1 cellular context compared by ENCODE assay signal in the genomic region with DNA sequence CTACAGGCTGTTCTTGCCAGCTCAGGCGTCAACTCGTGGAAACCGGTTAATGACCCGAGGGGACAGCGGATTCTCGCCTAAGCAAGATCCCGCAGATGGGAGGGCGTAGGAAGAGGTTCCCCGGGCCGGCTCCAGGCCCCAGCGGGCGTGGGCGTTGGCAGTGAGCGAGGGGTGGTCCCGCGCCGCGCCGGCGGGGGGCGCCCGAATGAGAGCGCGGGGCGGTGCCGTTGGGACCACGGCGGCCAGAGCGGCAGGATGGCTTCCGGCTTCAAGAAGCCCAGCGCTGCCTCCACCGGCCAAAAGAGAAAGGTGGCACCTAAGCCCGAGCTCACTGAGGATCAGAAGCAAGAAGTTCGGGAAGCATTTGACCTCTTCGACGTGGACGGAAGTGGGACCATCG.
TF ChIP-seq lines count a peak whose summit lies in the region.

A gene (plus strand): TSS at position 227 of the 400 bp plus-strand sequence. CDS start 29 bp downstream, at position 256.

TF ChIP-seq in GM23338, 12 proteins besides CTCF, POLR2A, EP300 and RAD21 (continued from another document):
- TF ChIP-seq, protein P1, sequence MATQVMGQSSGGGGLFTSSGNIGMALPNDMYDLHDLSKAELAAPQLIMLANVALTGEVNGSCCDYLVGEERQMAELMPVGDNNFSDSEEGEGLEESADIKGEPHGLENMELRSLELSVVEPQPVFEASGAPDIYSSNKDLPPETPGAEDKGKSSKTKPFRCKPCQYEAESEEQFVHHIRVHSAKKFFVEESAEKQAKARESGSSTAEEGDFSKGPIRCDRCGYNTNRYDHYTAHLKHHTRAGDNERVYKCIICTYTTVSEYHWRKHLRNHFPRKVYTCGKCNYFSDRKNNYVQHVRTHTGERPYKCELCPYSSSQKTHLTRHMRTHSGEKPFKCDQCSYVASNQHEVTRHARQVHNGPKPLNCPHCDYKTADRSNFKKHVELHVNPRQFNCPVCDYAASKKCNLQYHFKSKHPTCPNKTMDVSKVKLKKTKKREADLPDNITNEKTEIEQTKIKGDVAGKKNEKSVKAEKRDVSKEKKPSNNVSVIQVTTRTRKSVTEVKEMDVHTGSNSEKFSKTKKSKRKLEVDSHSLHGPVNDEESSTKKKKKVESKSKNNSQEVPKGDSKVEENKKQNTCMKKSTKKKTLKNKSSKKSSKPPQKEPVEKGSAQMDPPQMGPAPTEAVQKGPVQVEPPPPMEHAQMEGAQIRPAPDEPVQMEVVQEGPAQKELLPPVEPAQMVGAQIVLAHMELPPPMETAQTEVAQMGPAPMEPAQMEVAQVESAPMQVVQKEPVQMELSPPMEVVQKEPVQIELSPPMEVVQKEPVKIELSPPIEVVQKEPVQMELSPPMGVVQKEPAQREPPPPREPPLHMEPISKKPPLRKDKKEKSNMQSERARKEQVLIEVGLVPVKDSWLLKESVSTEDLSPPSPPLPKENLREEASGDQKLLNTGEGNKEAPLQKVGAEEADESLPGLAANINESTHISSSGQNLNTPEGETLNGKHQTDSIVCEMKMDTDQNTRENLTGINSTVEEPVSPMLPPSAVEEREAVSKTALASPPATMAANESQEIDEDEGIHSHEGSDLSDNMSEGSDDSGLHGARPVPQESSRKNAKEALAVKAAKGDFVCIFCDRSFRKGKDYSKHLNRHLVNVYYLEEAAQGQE (IDR thresholded peaks at IDR 0.05; ENCODE audit: unreplicated experiment): no peak
- TF ChIP-seq CREB1 (CRISPR knock-in tag; IDR thresholded peaks at IDR 0.05; ENCODE audit: low read depth): no peak
- no peak for TF ChIP-seq EZH2 (IDR thresholded peaks at IDR 0.05; ENCODE audit: low read depth, unreplicated experiment)
- TF ChIP-seq, protein P2, sequence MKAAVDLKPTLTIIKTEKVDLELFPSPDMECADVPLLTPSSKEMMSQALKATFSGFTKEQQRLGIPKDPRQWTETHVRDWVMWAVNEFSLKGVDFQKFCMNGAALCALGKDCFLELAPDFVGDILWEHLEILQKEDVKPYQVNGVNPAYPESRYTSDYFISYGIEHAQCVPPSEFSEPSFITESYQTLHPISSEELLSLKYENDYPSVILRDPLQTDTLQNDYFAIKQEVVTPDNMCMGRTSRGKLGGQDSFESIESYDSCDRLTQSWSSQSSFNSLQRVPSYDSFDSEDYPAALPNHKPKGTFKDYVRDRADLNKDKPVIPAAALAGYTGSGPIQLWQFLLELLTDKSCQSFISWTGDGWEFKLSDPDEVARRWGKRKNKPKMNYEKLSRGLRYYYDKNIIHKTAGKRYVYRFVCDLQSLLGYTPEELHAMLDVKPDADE (IDR thresholded peaks at IDR 0.05): no peak
- TF ChIP-seq EZH2phosphoT487 (IDR thresholded peaks at IDR 0.05; ENCODE audit: unreplicated experiment): no peak
- no peak for TF ChIP-seq JUNB (IDR thresholded peaks at IDR 0.05; ENCODE audit: unreplicated experiment)
- TF ChIP-seq, protein P3, sequence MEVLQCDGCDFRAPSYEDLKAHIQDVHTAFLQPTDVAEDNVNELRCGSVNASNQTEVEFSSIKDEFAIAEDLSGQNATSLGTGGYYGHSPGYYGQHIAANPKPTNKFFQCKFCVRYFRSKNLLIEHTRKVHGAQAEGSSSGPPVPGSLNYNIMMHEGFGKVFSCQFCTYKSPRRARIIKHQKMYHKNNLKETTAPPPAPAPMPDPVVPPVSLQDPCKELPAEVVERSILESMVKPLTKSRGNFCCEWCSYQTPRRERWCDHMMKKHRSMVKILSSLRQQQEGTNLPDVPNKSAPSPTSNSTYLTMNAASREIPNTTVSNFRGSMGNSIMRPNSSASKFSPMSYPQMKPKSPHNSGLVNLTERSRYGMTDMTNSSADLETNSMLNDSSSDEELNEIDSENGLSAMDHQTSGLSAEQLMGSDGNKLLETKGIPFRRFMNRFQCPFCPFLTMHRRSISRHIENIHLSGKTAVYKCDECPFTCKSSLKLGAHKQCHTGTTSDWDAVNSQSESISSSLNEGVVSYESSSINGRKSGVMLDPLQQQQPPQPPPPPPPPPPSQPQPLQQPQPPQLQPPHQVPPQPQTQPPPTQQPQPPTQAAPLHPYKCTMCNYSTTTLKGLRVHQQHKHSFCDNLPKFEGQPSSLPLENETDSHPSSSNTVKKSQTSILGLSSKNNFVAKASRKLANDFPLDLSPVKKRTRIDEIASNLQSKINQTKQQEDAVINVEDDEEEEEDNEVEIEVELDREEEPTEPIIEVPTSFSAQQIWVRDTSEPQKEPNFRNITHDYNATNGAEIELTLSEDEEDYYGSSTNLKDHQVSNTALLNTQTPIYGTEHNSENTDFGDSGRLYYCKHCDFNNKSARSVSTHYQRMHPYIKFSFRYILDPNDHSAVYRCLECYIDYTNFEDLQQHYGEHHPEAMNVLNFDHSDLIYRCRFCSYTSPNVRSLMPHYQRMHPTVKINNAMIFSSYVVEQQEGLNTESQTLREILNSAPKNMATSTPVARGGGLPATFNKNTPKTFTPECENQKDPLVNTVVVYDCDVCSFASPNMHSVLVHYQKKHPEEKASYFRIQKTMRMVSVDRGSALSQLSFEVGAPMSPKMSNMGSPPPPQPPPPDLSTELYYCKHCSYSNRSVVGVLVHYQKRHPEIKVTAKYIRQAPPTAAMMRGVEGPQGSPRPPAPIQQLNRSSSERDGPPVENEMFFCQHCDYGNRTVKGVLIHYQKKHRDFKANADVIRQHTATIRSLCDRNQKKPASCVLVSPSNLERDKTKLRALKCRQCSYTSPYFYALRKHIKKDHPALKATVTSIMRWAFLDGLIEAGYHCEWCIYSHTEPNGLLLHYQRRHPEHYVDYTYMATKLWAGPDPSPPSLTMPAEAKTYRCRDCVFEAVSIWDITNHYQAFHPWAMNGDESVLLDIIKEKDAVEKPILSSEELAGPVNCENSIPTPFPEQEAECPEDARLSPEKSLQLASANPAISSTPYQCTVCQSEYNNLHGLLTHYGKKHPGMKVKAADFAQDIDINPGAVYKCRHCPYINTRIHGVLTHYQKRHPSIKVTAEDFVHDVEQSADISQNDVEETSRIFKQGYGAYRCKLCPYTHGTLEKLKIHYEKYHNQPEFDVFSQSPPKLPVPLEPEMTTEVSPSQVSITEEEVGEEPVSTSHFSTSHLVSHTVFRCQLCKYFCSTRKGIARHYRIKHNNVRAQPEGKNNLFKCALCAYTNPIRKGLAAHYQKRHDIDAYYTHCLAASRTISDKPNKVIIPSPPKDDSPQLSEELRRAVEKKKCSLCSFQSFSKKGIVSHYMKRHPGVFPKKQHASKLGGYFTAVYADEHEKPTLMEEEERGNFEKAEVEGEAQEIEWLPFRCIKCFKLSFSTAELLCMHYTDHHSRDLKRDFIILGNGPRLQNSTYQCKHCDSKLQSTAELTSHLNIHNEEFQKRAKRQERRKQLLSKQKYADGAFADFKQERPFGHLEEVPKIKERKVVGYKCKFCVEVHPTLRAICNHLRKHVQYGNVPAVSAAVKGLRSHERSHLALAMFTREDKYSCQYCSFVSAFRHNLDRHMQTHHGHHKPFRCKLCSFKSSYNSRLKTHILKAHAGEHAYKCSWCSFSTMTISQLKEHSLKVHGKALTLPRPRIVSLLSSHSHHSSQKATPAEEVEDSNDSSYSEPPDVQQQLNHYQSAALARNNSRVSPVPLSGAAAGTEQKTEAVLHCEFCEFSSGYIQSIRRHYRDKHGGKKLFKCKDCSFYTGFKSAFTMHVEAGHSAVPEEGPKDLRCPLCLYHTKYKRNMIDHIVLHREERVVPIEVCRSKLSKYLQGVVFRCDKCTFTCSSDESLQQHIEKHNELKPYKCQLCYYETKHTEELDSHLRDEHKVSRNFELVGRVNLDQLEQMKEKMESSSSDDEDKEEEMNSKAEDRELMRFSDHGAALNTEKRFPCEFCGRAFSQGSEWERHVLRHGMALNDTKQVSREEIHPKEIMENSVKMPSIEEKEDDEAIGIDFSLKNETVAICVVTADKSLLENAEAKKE (CRISPR knock-in tag; IDR thresholded peaks at IDR 0.05): no peak
- no peak for TF ChIP-seq STAT1 (IDR thresholded peaks at IDR 0.05; ENCODE audit: unreplicated experiment)
- TF ChIP-seq POLR2AphosphoS5 (IDR thresholded peaks at IDR 0.05; ENCODE audit: low read depth): no peak
